Comparison of ENCODE assay signal across 16 cellular contexts in genomic region chr2:39914949-39915348, GRCh38.
DNase-seq lines count a peak whose midpoint lies in the region; ATAC-seq and TF ChIP-seq lines count a peak whose summit lies in the region.
"Had no signal": no experiment of that assay in that cellular context is flagged by ENCODE, and none has a peak within 500 bp of the region (broad histone marks: within the 10 kb centered on the region; RNA-seq: fewer than 3 reads in every experiment).

No MANE protein-coding gene starts in this region.

- H3K27me3 ChIP-seq in IMR-90 (ENCODE audit: control insufficient read depth, insufficient read depth, low read length) (no peaks in the 10 kb centered on the region), heart right ventricle (peaks cover 0 to under 1% (median 0%) of the 10 kb centered on the region in 7 donors)
- H3K27me3 ChIP-seq: BLaER1 had no signal

- H3K27ac ChIP-seq in IMR-90 (ENCODE audit: insufficient read depth, low read length) (no peak overlapping the region), heart right ventricle (no peak overlapping the region)
- H3K27ac ChIP-seq: BLaER1 had no signal

- peak overlapping the region; percentile 97 for H2BK5ac ChIP-seq in IMR-90 (ENCODE audit: low read depth, low read length, poor library complexity, severe bottlenecking)

- no peak for DNase-seq in activated CD4-positive, alpha-beta T cell treated with anti-CD3 and anti-CD28 coated beads, Interleukin-2, amount 10 ng/mL, durations not matched to agents 24 days and 14 days
- no peak for DNase-seq in activated CD4-positive, alpha-beta T cell treated with anti-CD3 and anti-CD28 coated beads, Interleukin-2, amount 50 U/mL, for 4 hours
- DNase-seq in IMR-90 (no peak), heart right ventricle (no peak), DMS53 (lab: John Stamatoyannopoulos, UW) (no peak)
- DNase-seq in activated effector memory CD4-positive, alpha-beta T cell treated with Interleukin-2 at 50 U/mL for 16 hours: no peak
- DNase-seq: 8988T; CD4-positive, alpha-beta memory T cell; GDM1; GOT3; H7 had no signal

- peaks cover 36% of the 10 kb centered on the region for H3K4me1 Mint-ChIP-seq in activated CD4-positive, alpha-beta T cell treated with anti-CD3 and anti-CD28 coated beads, Interleukin-2, amount 10 ng/mL, durations not matched to agents 24 days and 14 days
- H3K4me1 Mint-ChIP-seq: CD4-positive, alpha-beta memory T cell had no signal

- no peaks in the 10 kb centered on the region for H3K36me3 ChIP-seq in IMR-90 (ENCODE audit: control insufficient read depth, insufficient read depth, low read length)
- H3K36me3 ChIP-seq in heart right ventricle: no peaks in the 10 kb centered on the region
- H3K36me3 ChIP-seq: BLaER1 had no signal

- ATAC-seq in IMR-90 (ENCODE audit: low read depth) (no peak), SK-N-SH treated with all-trans-retinoic acid at 6 μM for 48 hours (no peak), heart right ventricle (no peak), HG02763 (IDR thresholded peaks at IDR 0.05; ENCODE audit: unreplicated experiment) (no peak)
- ATAC-seq: HCT116 had no signal

- H3K23ac ChIP-seq in IMR-90 (ENCODE audit: low read depth, low read length): no peak overlapping the region

- peak overlapping the region; percentile 91 for H2BK20ac ChIP-seq in IMR-90 (ENCODE audit: low read depth, low read length)

- H4K8ac ChIP-seq in IMR-90 (ENCODE audit: low read depth in 2 of 2, low read length in 2 of 2): peak overlapping the region in 1 of 2 experiments; percentile 30; a peak in 2 of 4 replicates

- peaks cover 5% of the 10 kb centered on the region; the same call in 1 of the 2 replicates for H3K9me1 ChIP-seq in IMR-90 (ENCODE audit: insufficient read depth, low read length)

- H4K91ac ChIP-seq in IMR-90 (ENCODE audit: insufficient read depth, low read depth, low read length): peak overlapping the region; percentile 62

- H3K18ac ChIP-seq in IMR-90 (ENCODE audit: low read depth, low read length): peak overlapping the region; percentile 83

- intact Hi-C loops in activated CD4-positive, alpha-beta T cell treated with anti-CD3 and anti-CD28 coated beads, Interleukin-2, amount 10 ng/mL, durations not matched to agents 24 days and 14 days (cut with micrococcal nuclease): loop anchor here (5.0 to 10.0 kb wide), 5 partner anchors 32 to 1867 kb away; no protein-coding TSS in a partner anchor
- intact Hi-C loops in IMR-90 (cut with micrococcal nuclease): loop anchor here (2.0 to 10.0 kb wide), 4 partner anchors 300 to 1784 kb away; no protein-coding TSS in a partner anchor
- intact Hi-C loops in heart right ventricle (cut with DNase I): loop anchor here in 9 of 10 donors (2.0 to 10.0 kb wide), 15 partner anchors 330 to 1870 kb away; no protein-coding TSS in a partner anchor

- no peak overlapping the region; the same call in 1 of the 2 replicates for H3K14ac ChIP-seq in IMR-90 (replicated peaks; ENCODE audit: low read depth, low read length)

- BruUV-seq in IMR-90 (replicated peaks; lab: Mats Ljungman, UMichigan): no TSS peak

- H2AK9ac ChIP-seq in IMR-90 (replicated peaks; ENCODE audit: low read depth, low read length, poor library complexity): no peak overlapping the region

- H3K27me3 Mint-ChIP-seq in activated CD4-positive, alpha-beta T cell treated with anti-CD3 and anti-CD28 coated beads, Interleukin-2, amount 10 ng/mL, durations not matched to agents 24 days and 14 days: peaks cover 5% of the 10 kb centered on the region

- H3K56ac ChIP-seq in IMR-90 (ENCODE audit: extremely low read depth, insufficient read depth, low read length): no peak overlapping the region

- H3K4me3 ChIP-seq in IMR-90 (ENCODE audit: insufficient read depth, low read depth, low read length) (no peak overlapping the region), heart right ventricle (no peak overlapping the region)
- H3K4me3 ChIP-seq: BLaER1 had no signal

- no peak for TF ChIP-seq CTCF in IMR-90 (conservative IDR thresholded peaks at IDR 0.05; ENCODE audit: low read depth, low read length)
- no peak for TF ChIP-seq CTCF in heart right ventricle (IDR thresholded peaks at IDR 0.05)

- H3K79me1 ChIP-seq in IMR-90 (ENCODE audit: low read depth in 1 of 2, low read length in 2 of 2): no peaks in the 10 kb centered on the region

- H4K5ac ChIP-seq in IMR-90 (ENCODE audit: low read depth, low read length): peak overlapping the region; percentile 71; the same call in 1 of the 2 replicates

- dilution Hi-C loops in IMR-90 (cut with HindIII; ENCODE audit: low sequenced_read_pairs, unreplicated experiment): no loop called here

- no peaks in the 10 kb centered on the region for H3K9me3 ChIP-seq in IMR-90 (ENCODE audit: control insufficient read depth, insufficient read depth, low read length)
- H3K9me3 ChIP-seq in heart right ventricle: no peaks in the 10 kb centered on the region
- H3K9me3 ChIP-seq: BLaER1 had no signal

- peak overlapping the region; percentile 39 for H3K27ac Mint-ChIP-seq in activated CD4-positive, alpha-beta T cell treated with anti-CD3 and anti-CD28 coated beads, Interleukin-2, amount 10 ng/mL, durations not matched to agents 24 days and 14 days
- H3K27ac Mint-ChIP-seq: CD14-positive monocyte; CD4-positive, alpha-beta memory T cell had no signal

- H3K4ac ChIP-seq in IMR-90 (ENCODE audit: low read depth, low read length): peak overlapping the region; percentile 84; the same call in 1 of the 2 replicates

- no CpG with 5 or more reads among the region's 2 CpGs for WGBS in IMR-90 (ENCODE audit: extremely low coverage in 2 of 2, insufficient read length in 1 of 2), 2 experiments
- WGBS in heart right ventricle, 2 donors: 90 to 92% methylated on average over 2 of the region's 2 CpGs

- H3K4me1 ChIP-seq in IMR-90 (ENCODE audit: control insufficient read depth, insufficient read depth, low read length): peaks cover 9% of the 10 kb centered on the region
- peaks cover 0 to 8% (median 4%) of the 10 kb centered on the region in 9 donors for H3K4me1 ChIP-seq in heart right ventricle

- CTCF ChIA-PET in IMR-90 (lab: Yijun Ruan, JAX): no interaction called here

- in situ Hi-C loops in IMR-90 (cut with MboI; ENCODE audit: low sequenced_read_pairs): loop anchor here (5.0 to 25.0 kb wide), 2 partner anchors 847 to 1797 kb away; no protein-coding TSS in a partner anchor

- H3K4me2 ChIP-seq in IMR-90 (ENCODE audit: low read depth, low read length): no peak overlapping the region
- H3K4me2 ChIP-seq: BLaER1 had no signal

- no peak overlapping the region for H3K9ac ChIP-seq in IMR-90 (ENCODE audit: low read depth, low read length)
- H3K9ac ChIP-seq: BLaER1 had no signal

- no peak overlapping the region for H2AK5ac ChIP-seq in IMR-90 (ENCODE audit: low read depth, low read length)

- H4K20me1 ChIP-seq in IMR-90 (ENCODE audit: insufficient read depth, low read length): no peaks in the 10 kb centered on the region
- H4K20me1 ChIP-seq: BLaER1 had no signal

- no peak for TF ChIP-seq POLR2A in IMR-90 (IDR thresholded peaks at IDR 0.05; ENCODE audit: low read depth, low read length)

- peak overlapping the region; percentile 85 for H2BK120ac ChIP-seq in IMR-90 (ENCODE audit: low read depth, low read length)

- no peak overlapping the region for H2AFZ ChIP-seq in IMR-90 (replicated peaks; ENCODE audit: low read length, poor library complexity)

- peaks cover 2% of the 10 kb centered on the region for H3K36me3 Mint-ChIP-seq in activated CD4-positive, alpha-beta T cell treated with anti-CD3 and anti-CD28 coated beads, Interleukin-2, amount 10 ng/mL, durations not matched to agents 24 days and 14 days (ENCODE audit: low read depth)
- H3K36me3 Mint-ChIP-seq: CD14-positive monocyte; CD4-positive, alpha-beta memory T cell had no signal

- no peaks in the 10 kb centered on the region for H3K9me3 Mint-ChIP-seq in activated CD4-positive, alpha-beta T cell treated with anti-CD3 and anti-CD28 coated beads, Interleukin-2, amount 10 ng/mL, durations not matched to agents 24 days and 14 days
- H3K9me3 Mint-ChIP-seq: CD4-positive, alpha-beta memory T cell had no signal

- H3K4me3 Mint-ChIP-seq in activated CD4-positive, alpha-beta T cell treated with anti-CD3 and anti-CD28 coated beads, Interleukin-2, amount 10 ng/mL, durations not matched to agents 24 days and 14 days: no peak overlapping the region
- H3K4me3 Mint-ChIP-seq: CD14-positive monocyte; CD4-positive, alpha-beta memory T cell had no signal

- POLR2A ChIA-PET in IMR-90 (lab: Charles Lee; ENCODE audit: unreplicated experiment): interaction anchor here (1.9 kb wide), 1 partner anchor 188 kb away, joined by 5 read pairs; no protein-coding TSS in a partner anchor

- peak overlapping the region; percentile 84 for H2BK15ac ChIP-seq in IMR-90 (ENCODE audit: low read depth, low read length)

- TF ChIP-seq RAD21 in IMR-90 (IDR thresholded peaks at IDR 0.05; ENCODE audit: low read length): no peak

TF ChIP-seq in IMR-90, 13 proteins besides CTCF, POLR2A, EP300 and RAD21 (continues in another document):
- TF ChIP-seq RCOR1 (IDR thresholded peaks at IDR 0.05; ENCODE audit: insufficient replicate concordance, low read length) (no peak), MAZ (IDR thresholded peaks at IDR 0.05; ENCODE audit: borderline replicate concordance, low read depth, low read length) (no peak), SMC3 (IDR thresholded peaks at IDR 0.05; ENCODE audit: low read depth, low read length) (no peak), MXI1 (IDR thresholded peaks at IDR 0.05; ENCODE audit: borderline replicate concordance, low read depth, low read length) (no peak), MAFK (IDR thresholded peaks at IDR 0.05; ENCODE audit: low read depth, low read length) (no peak), CEBPB (IDR thresholded peaks at IDR 0.05; ENCODE audit: low read depth, low read length) (no peak)

TF ChIP-seq in SK-N-SH treated with all-trans-retinoic acid at 6 μM for 48 hours, 23 proteins besides CTCF, POLR2A, EP300 and RAD21 (continues in another document):
- no peak for TF ChIP-seq ZFP30 (CRISPR knock-in tag; IDR thresholded peaks at IDR 0.05)
- TF ChIP-seq OSR1 (CRISPR knock-in tag; IDR thresholded peaks at IDR 0.05): no peak
- TF ChIP-seq CSDC2 (CRISPR knock-in tag; IDR thresholded peaks at IDR 0.05): no peak
- peak; percentile 90 for TF ChIP-seq ZNF8 (CRISPR knock-in tag; IDR thresholded peaks at IDR 0.05)
- TF ChIP-seq BACH2 (CRISPR knock-in tag; IDR thresholded peaks at IDR 0.05; ENCODE audit: borderline replicate concordance): no peak
- no peak for TF ChIP-seq CREB5 (CRISPR knock-in tag; IDR thresholded peaks at IDR 0.05; ENCODE audit: low read depth)
